5 cellular contexts compared by ENCODE assay signal in the genomic region with DNA sequence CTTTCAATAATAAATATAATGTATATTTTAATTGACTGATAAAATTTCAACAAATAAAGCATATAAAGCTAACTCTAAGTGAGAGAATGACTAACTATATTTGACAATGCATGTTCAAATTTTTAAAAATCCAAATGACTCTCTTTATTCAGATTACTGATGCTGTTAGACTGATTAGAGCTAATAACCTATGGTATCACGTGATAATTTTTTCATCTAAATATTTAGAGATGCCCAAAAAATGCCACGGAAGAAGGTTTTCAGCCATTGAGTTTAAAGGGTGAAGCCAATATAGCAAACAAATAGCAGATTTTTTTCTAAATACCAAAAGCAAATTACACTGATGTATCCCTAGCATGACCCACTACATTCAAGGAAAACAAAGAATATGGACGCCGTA.
"Had no signal": no experiment of that assay in that cellular context is flagged by ENCODE, and none has a peak within 500 bp of the region (broad histone marks: within the 10 kb centered on the region; RNA-seq: fewer than 3 reads in every experiment).

No MANE protein-coding gene starts in this region.

- H3K27ac ChIP-seq: HL-60 had no signal

- DNase-seq: IMR-90, KBM-7, KG1 had no signal

- FAIRE-seq: HTR-8/SVneo had no signal
